Comparison of ENCODE assay signal across 1 cellular context in genomic region chr20:63187338-63188158, GRCh38.
TF ChIP-seq lines count a peak whose summit lies in the region.

No MANE protein-coding gene starts in this region.

TF ChIP-seq in HepG2, 621 proteins besides CTCF, POLR2A, EP300 and RAD21:
- TF ChIP-seq ZNF562 (CRISPR knock-in tag; IDR thresholded peaks at IDR 0.05; ENCODE audit: borderline replicate concordance) (no peak), ZFP91 (CRISPR knock-in tag; IDR thresholded peaks at IDR 0.05; ENCODE audit: borderline replicate concordance) (0 out of 2 replicates have a peak, but pooled peaks have one; percentile 8), IKZF1 (IDR thresholded peaks at IDR 0.05) (0 out of 2 replicates have a peak, but pooled peaks have one; percentile 54), MIER3 (CRISPR knock-in tag; IDR thresholded peaks at IDR 0.05; ENCODE audit: borderline replicate concordance) (no peak), MTA1 (CRISPR knock-in tag; IDR thresholded peaks at IDR 0.05; ENCODE audit: borderline replicate concordance) (0 out of 2 replicates have a peak, but pooled peaks have one; percentile 13)
TF ChIP-seq in HepG2: peak in this region for 3.
